In genomic region chr6:85594197-85594930, GRCh38 we compare ENCODE assay signal across 8 cellular contexts. TPM values are rescaled to one million over a fixed set of nuclear protein-coding genes. Genes with fewer than 3 reads are reported as not detected.
A peak's percentile ranks its signal among the peaks of the same experiment; 100 is the strongest.
DNase-seq lines count a peak whose midpoint lies in the region; ATAC-seq, FAIRE-seq and TF ChIP-seq lines count a peak whose summit lies in the region.

No MANE protein-coding gene starts in this region.

- H3K4me1 ChIP-seq in keratinocyte (ENCODE audit: control insufficient read depth, extremely low read depth, insufficient read depth, low read length): peaks cover 9% of the 10 kb centered on the region

- peak overlapping the region; percentile 98 for H3K27ac ChIP-seq in 22Rv1
- peak overlapping the region; percentile 93 for H3K27ac ChIP-seq in angular gyrus (ENCODE audit: low read depth, low read length)
- H3K27ac ChIP-seq in keratinocyte (ENCODE audit: control insufficient read depth, insufficient read depth, low read length): peak overlapping the region; percentile 82

- H3K79me2 ChIP-seq in keratinocyte (ENCODE audit: control insufficient read depth, insufficient read depth, low read length): peaks cover 37% of the 10 kb centered on the region

- peak overlapping the region; percentile 47 for H2AFZ ChIP-seq in keratinocyte (ENCODE audit: control insufficient read depth, low read length)

- FAIRE-seq in keratinocyte (lab: Jason Lieb, UNC): no peak

- H3K27me3 ChIP-seq in keratinocyte (ENCODE audit: control insufficient read depth, extremely low read depth, insufficient read depth, low read length): no peaks in the 10 kb centered on the region

- ATAC-seq in GM18868 (IDR thresholded peaks at IDR 0.05; ENCODE audit: unreplicated experiment) (peak; percentile 11), HG03097 (IDR thresholded peaks at IDR 0.05; ENCODE audit: low FRiP score, unreplicated experiment) (peak; percentile 4)

- dilution Hi-C loops in keratinocyte (cut with MboI; ENCODE audit: extremely low pct_ligation_motif_present, low sequenced_read_pairs): no loop called here

- peak overlapping the region; percentile 89 for H3K9ac ChIP-seq in keratinocyte (ENCODE audit: control insufficient read depth, extremely low read depth, insufficient read depth, low read length)

- H3K9me1 ChIP-seq in keratinocyte (ENCODE audit: control insufficient read depth, extremely low read depth, insufficient read depth, low read length): no peaks in the 10 kb centered on the region

- no peak for TF ChIP-seq CTCF in 22Rv1 (IDR thresholded peaks at IDR 0.05)
- TF ChIP-seq CTCF in keratinocyte (optimal IDR thresholded peaks at IDR 0.05 in 1 of 3, IDR thresholded peaks at IDR 0.05 in 1 of 3, conservative IDR thresholded peaks at IDR 0.05 in 1 of 3; ENCODE audit: extremely low read depth in 1 of 3, insufficient read depth in 2 of 3, low read length in 3 of 3): no peak

- DNase-seq in OCI-M1 (lab: John Stamatoyannopoulos, UW) (peak; percentile 80), keratinocyte (ENCODE audit: low read depth, low spot score) (no peak), HPDE6-E6E7 (ENCODE audit: extremely low spot score) (no peak)
- DNase-seq in stimulated activated CD4-positive, alpha-beta T cell treated with anti-CD3 and anti-CD28 coated beads, Interleukin-4, amount 100 ng/mL, for 4 hours: peak; percentile 23 to 37

- no peaks in the 10 kb centered on the region for H3K9me3 ChIP-seq in keratinocyte (ENCODE audit: control insufficient read depth, low read depth, low read length)

- H3K4me2 ChIP-seq in keratinocyte (ENCODE audit: control insufficient read depth, extremely low read depth, insufficient read depth, low read depth, low read length): peak overlapping the region; percentile 76

- no peaks in the 10 kb centered on the region for H3K36me3 ChIP-seq in keratinocyte (ENCODE audit: control insufficient read depth in 2 of 2, extremely low read depth in 1 of 2, insufficient read depth in 2 of 2, low read length in 2 of 2)

- peak overlapping the region; percentile 57 to 98 (median 90) for H3K4me3 ChIP-seq in keratinocyte (ENCODE audit: control insufficient read depth in 2 of 3, extremely low read depth in 1 of 3, insufficient read depth in 2 of 3, low read depth in 1 of 3, low read length in 3 of 3)

- no peaks in the 10 kb centered on the region for H4K20me1 ChIP-seq in keratinocyte (ENCODE audit: control insufficient read depth, extremely low read depth, insufficient read depth, low read length)

RNA-seq across cellular contexts. Expression of gene SNX14, which starts 0.7 kb away (rescaled TPM):
- polyA plus RNA-seq in keratinocyte: 54.5 to 97.5 TPM (median 75.8 TPM) in 3 replicates
- polyA plus RNA-seq in keratinocyte (2011; ENCODE audit: low read depth): 64.3 TPM
- 23.2 and 41.8 TPM in 2 replicates for polyA plus RNA-seq in keratinocyte (2011; cell fraction: cytosol; rRNA removed)
- polyA plus RNA-seq in keratinocyte (2011; cell fraction: nucleus; rRNA removed): 111 and 167 TPM in 2 replicates
- 55.7 and 58.5 TPM in 2 replicates for polyA plus RNA-seq in keratinocyte (2012; ENCODE audit: low replicate concordance)
- polyA minus RNA-seq in keratinocyte: 13.1 to 74.2 TPM (median 53.1 TPM) in 3 replicates
- polyA minus RNA-seq in keratinocyte (2011; cell fraction: cytosol; rRNA and poly(A)+ RNA removed): 59.5 TPM
- polyA minus RNA-seq in keratinocyte (2011; cell fraction: nucleus; rRNA and poly(A)+ RNA removed): 81.1 and 134 TPM in 2 replicates

RNA-seq across cellular contexts. Expression of gene SYNCRIP, which starts 48.3 kb away (rescaled TPM):
- polyA plus RNA-seq in keratinocyte: 20.3 to 56.8 TPM (median 22.6 TPM) in 3 replicates
- 155 TPM for polyA plus RNA-seq in keratinocyte (2011; ENCODE audit: low read depth)
- 28.7 and 54.7 TPM in 2 replicates for polyA plus RNA-seq in keratinocyte (2011; cell fraction: cytosol; rRNA removed)
- polyA plus RNA-seq in keratinocyte (2011; cell fraction: nucleus; rRNA removed): 54.3 and 69.9 TPM in 2 replicates
- polyA plus RNA-seq in keratinocyte (2012; ENCODE audit: low replicate concordance): 75.2 and 130 TPM in 2 replicates
- 11.7 to 59.2 TPM (median 22.3 TPM) in 3 replicates for polyA minus RNA-seq in keratinocyte
- 20.0 TPM for polyA minus RNA-seq in keratinocyte (2011; cell fraction: cytosol; rRNA and poly(A)+ RNA removed)
- polyA minus RNA-seq in keratinocyte (2011; cell fraction: nucleus; rRNA and poly(A)+ RNA removed): 21.3 and 48.4 TPM in 2 replicates

Comparison
In these comparisons a context has a peak if more than half of its experiments do, and no peak if none do; other contexts are left out.
1. DNase-seq: peak in OCI-M1 (single experiment) and stimulated activated CD4-positive, alpha-beta T cell treated with anti-CD3 and anti-CD28 coated beads, Interleukin-4, amount 100 ng/mL, for 4 hours (2 of 2); none in keratinocyte (single experiment) and HPDE6-E6E7 (single experiment).
2. Peak in every context shown above with its lines, with median percentiles within 50 percentile points of each other: H3K27ac ChIP-seq.